ENCODE assay signal across 3 cellular contexts in genomic region chr9:30964332-30964731, GRCh38.
"Had no signal": no experiment of that assay in that cellular context is flagged by ENCODE, and none has a peak within 500 bp of the region (broad histone marks: within the 10 kb centered on the region; RNA-seq: fewer than 3 reads in every experiment).

No MANE protein-coding gene starts in this region.

- DNase-seq: GDM1, GF-D8 had no signal

- ATAC-seq: GM12878 had no signal

- H3K4me3 ChIP-seq: GM12878 had no signal
